1 cellular context compared by ENCODE assay signal in the genomic region with DNA sequence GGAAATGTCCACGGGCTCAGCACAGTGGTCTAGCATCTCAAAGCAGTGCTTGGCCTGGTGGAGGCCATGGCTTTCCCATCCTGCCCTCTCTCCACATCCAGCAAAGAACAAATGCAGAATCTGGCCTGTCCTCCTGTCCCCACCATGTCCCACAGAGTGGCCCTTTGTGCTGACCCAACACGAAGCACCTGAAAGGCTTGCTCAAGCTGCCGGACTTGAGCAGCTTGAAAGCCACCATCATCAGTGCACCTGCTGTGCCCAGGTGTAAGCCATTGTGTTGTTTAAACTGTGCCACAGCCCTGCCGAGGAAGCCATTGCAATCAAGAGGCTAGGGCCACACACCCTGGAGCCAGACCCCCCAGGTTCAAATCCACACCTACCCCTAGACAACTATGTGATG.
TF ChIP-seq lines count a peak whose summit lies in the region.

No MANE protein-coding gene starts in this region.

TF ChIP-seq in IMR-90, 13 proteins besides CTCF, POLR2A, EP300 and RAD21:
- TF ChIP-seq, protein P1, sequence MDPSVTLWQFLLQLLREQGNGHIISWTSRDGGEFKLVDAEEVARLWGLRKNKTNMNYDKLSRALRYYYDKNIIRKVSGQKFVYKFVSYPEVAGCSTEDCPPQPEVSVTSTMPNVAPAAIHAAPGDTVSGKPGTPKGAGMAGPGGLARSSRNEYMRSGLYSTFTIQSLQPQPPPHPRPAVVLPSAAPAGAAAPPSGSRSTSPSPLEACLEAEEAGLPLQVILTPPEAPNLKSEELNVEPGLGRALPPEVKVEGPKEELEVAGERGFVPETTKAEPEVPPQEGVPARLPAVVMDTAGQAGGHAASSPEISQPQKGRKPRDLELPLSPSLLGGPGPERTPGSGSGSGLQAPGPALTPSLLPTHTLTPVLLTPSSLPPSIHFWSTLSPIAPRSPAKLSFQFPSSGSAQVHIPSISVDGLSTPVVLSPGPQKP (IDR thresholded peaks at IDR 0.05; ENCODE audit: borderline replicate concordance, low read depth, low read length): no peak
- no peak for TF ChIP-seq MAFK (IDR thresholded peaks at IDR 0.05; ENCODE audit: low read depth, low read length)
- no peak for TF ChIP-seq NFE2L2 (IDR thresholded peaks at IDR 0.05; ENCODE audit: low read depth, low read length)
- no peak for TF ChIP-seq CHD1 (IDR thresholded peaks at IDR 0.05; ENCODE audit: low read depth, low read length)
- no peak for TF ChIP-seq BHLHE40 (IDR thresholded peaks at IDR 0.05; ENCODE audit: low read depth, low read length)
- TF ChIP-seq SMC3 (IDR thresholded peaks at IDR 0.05; ENCODE audit: low read depth, low read length): no peak
- TF ChIP-seq FOS (IDR thresholded peaks at IDR 0.05; ENCODE audit: low read depth, low read length): no peak
- no peak for TF ChIP-seq RCOR1 (IDR thresholded peaks at IDR 0.05; ENCODE audit: insufficient replicate concordance, low read length)
- no peak for TF ChIP-seq CEBPB (IDR thresholded peaks at IDR 0.05; ENCODE audit: low read depth, low read length)
- TF ChIP-seq MXI1 (IDR thresholded peaks at IDR 0.05; ENCODE audit: borderline replicate concordance, low read depth, low read length): no peak
- TF ChIP-seq, protein P2, sequence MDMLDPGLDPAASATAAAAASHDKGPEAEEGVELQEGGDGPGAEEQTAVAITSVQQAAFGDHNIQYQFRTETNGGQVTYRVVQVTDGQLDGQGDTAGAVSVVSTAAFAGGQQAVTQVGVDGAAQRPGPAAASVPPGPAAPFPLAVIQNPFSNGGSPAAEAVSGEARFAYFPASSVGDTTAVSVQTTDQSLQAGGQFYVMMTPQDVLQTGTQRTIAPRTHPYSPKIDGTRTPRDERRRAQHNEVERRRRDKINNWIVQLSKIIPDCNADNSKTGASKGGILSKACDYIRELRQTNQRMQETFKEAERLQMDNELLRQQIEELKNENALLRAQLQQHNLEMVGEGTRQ (IDR thresholded peaks at IDR 0.05; ENCODE audit: low read depth, low read length): no peak
- TF ChIP-seq MAZ (IDR thresholded peaks at IDR 0.05; ENCODE audit: borderline replicate concordance, low read depth, low read length): no peak
- TF ChIP-seq RFX5 (IDR thresholded peaks at IDR 0.05; ENCODE audit: low read depth, low read length): no peak
